ENCODE assay signal across 13 cellular contexts in the genomic region with DNA sequence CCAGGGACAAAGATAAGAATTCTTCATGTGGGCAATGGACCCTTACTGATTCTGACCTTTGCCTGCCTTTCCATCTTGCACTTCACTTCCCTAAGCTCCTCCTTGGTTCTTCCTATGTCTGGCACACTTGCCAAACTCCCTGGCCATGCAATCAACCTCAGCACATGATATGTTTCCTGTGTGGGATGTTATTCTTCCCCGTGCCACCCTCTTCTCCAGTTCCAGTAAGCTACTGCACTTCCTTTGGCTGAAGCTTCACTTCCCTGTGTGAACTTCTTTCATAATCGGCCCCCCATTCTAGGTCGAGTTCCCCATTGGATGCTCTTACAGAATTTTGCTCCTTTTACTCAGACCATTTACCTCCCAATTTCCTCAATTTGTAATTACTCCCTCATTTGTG. TPM values are rescaled to one million over a fixed set of nuclear protein-coding genes. Genes with fewer than 3 reads are reported as not detected.
A peak's percentile ranks its signal among the peaks of the same experiment; 100 is the strongest.
DNase-seq lines count a peak whose midpoint lies in the region; ATAC-seq and TF ChIP-seq lines count a peak whose summit lies in the region.
"Had no signal": no experiment of that assay in that cellular context is flagged by ENCODE, and none has a peak within 500 bp of the region (broad histone marks: within the 10 kb centered on the region; RNA-seq: fewer than 3 reads in every experiment).

No MANE protein-coding gene starts in this region.

- H3K4me1 ChIP-seq in vagina: no peaks in the 10 kb centered on the region

- no peaks in the 10 kb centered on the region for H3K36me3 ChIP-seq in vagina

- peaks cover 41% of the 10 kb centered on the region for H3K4me1 Mint-ChIP-seq in activated CD4-positive, alpha-beta T cell treated with anti-CD3 and anti-CD28 coated beads for 36 hours
- H3K4me1 Mint-ChIP-seq in activated naive CD8-positive, alpha-beta T cell (ENCODE audit: low read depth): peaks cover 44% of the 10 kb centered on the region
- peaks cover 26 to 47% (median 46%) of the 10 kb centered on the region in 4 donors for H3K4me1 Mint-ChIP-seq in naive thymus-derived CD8-positive, alpha-beta T cell

- no peaks in the 10 kb centered on the region for H3K9me3 ChIP-seq in vagina
- H3K9me3 ChIP-seq: SK-N-SH, testis had no signal

- no peak for DNase-seq in activated CD4-positive, alpha-beta T cell treated with anti-CD3 and anti-CD28 coated beads for 36 hours
- DNase-seq in activated CD4-positive, alpha-beta T cell treated with anti-CD3 and anti-CD28 coated beads for 48 hours: no peak
- DNase-seq in Kasumi-1 (lab: John Stamatoyannopoulos, UW) (peak; percentile 94 to 97), NCI-H1436 (lab: John Stamatoyannopoulos, UW) (no peak), NCI-H2081 (lab: John Stamatoyannopoulos, UW) (no peak), vagina (ENCODE audit: extremely low spot score in 2 of 2) (no peak)
- DNase-seq in naive thymus-derived CD8-positive, alpha-beta T cell: no peak
- DNase-seq: EL, NCI-H1436 treated with DMSO at 0.1 percent for 48 hours, retina, SK-N-SH, testis had no signal

- H3K27me3 Mint-ChIP-seq in activated CD4-positive, alpha-beta T cell treated with anti-CD3 and anti-CD28 coated beads for 36 hours: no peaks in the 10 kb centered on the region
- H3K27me3 Mint-ChIP-seq in activated naive CD8-positive, alpha-beta T cell: no peaks in the 10 kb centered on the region
- no peaks in the 10 kb centered on the region for H3K27me3 Mint-ChIP-seq in naive thymus-derived CD8-positive, alpha-beta T cell

- no peaks in the 10 kb centered on the region for H3K36me3 Mint-ChIP-seq in activated CD4-positive, alpha-beta T cell treated with anti-CD3 and anti-CD28 coated beads for 36 hours (ENCODE audit: low read depth)
- no peaks in the 10 kb centered on the region for H3K36me3 Mint-ChIP-seq in activated naive CD8-positive, alpha-beta T cell
- H3K36me3 Mint-ChIP-seq in naive thymus-derived CD8-positive, alpha-beta T cell: no peaks in the 10 kb centered on the region

- TF ChIP-seq CTCF in vagina (IDR thresholded peaks at IDR 0.05): no peak

- intact Hi-C loops in activated CD4-positive, alpha-beta T cell treated with anti-CD3 and anti-CD28 coated beads for 36 hours (cut with DNase I, micrococcal nuclease): no loop called here
- intact Hi-C loops in vagina (cut with DNase I): no loop called here

- no peak for TF ChIP-seq POLR2A in vagina (IDR thresholded peaks at IDR 0.05)

- H3K27me3 ChIP-seq in vagina: no peaks in the 10 kb centered on the region
- H3K27me3 ChIP-seq: testis had no signal

- H3K4me3 Mint-ChIP-seq in activated CD4-positive, alpha-beta T cell treated with anti-CD3 and anti-CD28 coated beads for 36 hours: no peak overlapping the region
- peak overlapping the region; percentile 78 for H3K4me3 Mint-ChIP-seq in activated naive CD8-positive, alpha-beta T cell
- H3K4me3 Mint-ChIP-seq in naive thymus-derived CD8-positive, alpha-beta T cell: peak overlapping the region in 9 of 10 donors; percentile 39 to 90 (median 84)

- H3K4me3 ChIP-seq in vagina: no peak overlapping the region
- H3K4me3 ChIP-seq: testis had no signal

- H3K27ac Mint-ChIP-seq in activated CD4-positive, alpha-beta T cell treated with anti-CD3 and anti-CD28 coated beads for 36 hours: peak overlapping the region; percentile 40
- no peak overlapping the region for H3K27ac Mint-ChIP-seq in activated naive CD8-positive, alpha-beta T cell
- peak overlapping the region; percentile 56 to 94 (median 86) for H3K27ac Mint-ChIP-seq in naive thymus-derived CD8-positive, alpha-beta T cell

- CTCF ChIA-PET in activated CD4-positive, alpha-beta T cell treated with anti-CD3 and anti-CD28 coated beads for 36 hours (lab: Charles Lee): interaction anchor here (0.6 to 5.7 kb wide), 6 partner anchors 8 to 300 kb away, joined by 3 to 28 read pairs (median 4); a partner anchor contains a TSS

- POLR2A ChIA-PET in activated CD4-positive, alpha-beta T cell treated with anti-CD3 and anti-CD28 coated beads for 36 hours (lab: Charles Lee): interaction anchor here (0.6 to 1.2 kb wide), 3 partner anchors 11 to 59 kb away, joined by 4 to 7 read pairs (median 6); a partner anchor contains a TSS
- POLR2A ChIA-PET in naive thymus-derived CD8-positive, alpha-beta T cell (lab: Charles Lee): interaction anchor here (0.9 to 4.4 kb wide), 5 partner anchors 9 to 137 kb away, joined by 4 to 48 read pairs (median 7); a partner anchor contains a TSS

- H3K9me3 Mint-ChIP-seq in activated CD4-positive, alpha-beta T cell treated with anti-CD3 and anti-CD28 coated beads for 36 hours (ENCODE audit: low read depth): no peaks in the 10 kb centered on the region
- no peaks in the 10 kb centered on the region for H3K9me3 Mint-ChIP-seq in activated naive CD8-positive, alpha-beta T cell (ENCODE audit: low read depth)
- no peaks in the 10 kb centered on the region for H3K9me3 Mint-ChIP-seq in naive thymus-derived CD8-positive, alpha-beta T cell

- ATAC-seq in activated CD4-positive, alpha-beta T cell treated with anti-CD3 and anti-CD28 coated beads for 36 hours: no peak
- ATAC-seq in naive thymus-derived CD8-positive, alpha-beta T cell: no peak

- no peak overlapping the region for H3K27ac ChIP-seq in vagina
- H3K27ac ChIP-seq: testis had no signal

RNA-seq across cellular contexts. Expression of a gene that starts 10.7 kb away (rescaled TPM):
- total RNA-seq in activated CD4-positive, alpha-beta T cell treated with anti-CD3 and anti-CD28 coated beads for 36 hours: 10 to 100 TPM; 56.8 to 65.6 TPM
- 100 to 1,000 TPM; 101 to 103 TPM for total RNA-seq in naive thymus-derived CD8-positive, alpha-beta T cell
- 10 to 100 TPM; 25.1 to 32.0 (median 29.6) TPM for polyA plus RNA-seq in naive thymus-derived CD8-positive, alpha-beta T cell
- total RNA-seq in vagina: 50.3 TPM

Comparison
In these comparisons a context has a peak if more than half of its experiments do, and no peak if none do; other contexts are left out.
1. DNase-seq: peak in Kasumi-1 (2 of 2); none in activated CD4-positive, alpha-beta T cell treated with anti-CD3 and anti-CD28 coated beads for 36 hours (single experiment), activated CD4-positive, alpha-beta T cell treated with anti-CD3 and anti-CD28 coated beads for 48 hours (single experiment), naive thymus-derived CD8-positive, alpha-beta T cell (0 of 10), NCI-H1436 (single experiment), NCI-H2081 (0 of 2) and vagina (0 of 2).